Comparison of ENCODE assay signal across 8 cellular contexts in genomic region chr1:225813250-225813964, GRCh38. TPM values are rescaled to one million over a fixed set of nuclear protein-coding genes. Genes with fewer than 3 reads are reported as not detected.
DNase-seq lines count a peak whose midpoint lies in the region; ATAC-seq and TF ChIP-seq lines count a peak whose summit lies in the region.

No MANE protein-coding gene starts in this region.

- DNase-seq in HFFc6 (no peak), fibroblast of the conjunctiva (ENCODE audit: low read depth) (peak; percentile 33), sigmoid colon (peak; percentile 89), MM.1S (no peak)

- H3K4me1 ChIP-seq in sigmoid colon (peaks cover 0 to 80% (median 76%) of the 10 kb centered on the region in 4 donors), MM.1S (ENCODE audit: low read length) (no peaks in the 10 kb centered on the region)

- peak overlapping the region; percentile 88 to 95 (median 88) for H3K27ac ChIP-seq in sigmoid colon
- H3K27ac ChIP-seq in MM.1S (ENCODE audit: low read length): no peak overlapping the region

- H3K36me3 Mint-ChIP-seq in HFFc6 (ENCODE audit: low read depth): no peaks in the 10 kb centered on the region

- ATAC-seq in SK-N-SH treated with all-trans-retinoic acid at 6 μM for 48 hours (no peak), HG03175 (IDR thresholded peaks at IDR 0.05; ENCODE audit: unreplicated experiment) (no peak), HG02763 (IDR thresholded peaks at IDR 0.05; ENCODE audit: unreplicated experiment) (no peak)

- H3K36me3 ChIP-seq in sigmoid colon (no peaks in the 10 kb centered on the region), MM.1S (replicated peaks; ENCODE audit: insufficient read depth, low read length) (no peaks in the 10 kb centered on the region)

- no peaks in the 10 kb centered on the region for H4K20me1 ChIP-seq in MM.1S (ENCODE audit: insufficient read depth, low read length)

- peak overlapping the region; percentile 3; the same call in 1 of the 2 replicates for H3K27ac Mint-ChIP-seq in HFFc6

- H3K4me2 ChIP-seq in MM.1S (ENCODE audit: low read depth, low read length): no peak overlapping the region

- TF ChIP-seq POLR2A in sigmoid colon (IDR thresholded peaks at IDR 0.05): no peak

- H2AFZ ChIP-seq in MM.1S (ENCODE audit: low read length): no peak overlapping the region

- H3K27me3 Mint-ChIP-seq in HFFc6 (ENCODE audit: insufficient read depth): peaks cover 3% of the 10 kb centered on the region; the same call in 1 of the 2 replicates

- TF ChIP-seq EP300 in sigmoid colon (IDR thresholded peaks at IDR 0.05): no peak

- H3K9me3 ChIP-seq in sigmoid colon (no peaks in the 10 kb centered on the region), MM.1S (replicated peaks; ENCODE audit: insufficient read depth, low read length) (no peaks in the 10 kb centered on the region)

- 8 to 56% methylated on average over 10 of the region's 10 CpGs for WGBS in sigmoid colon, 2 donors

- H3K9ac ChIP-seq in MM.1S (ENCODE audit: low read length): no peak overlapping the region

- H3K79me2 ChIP-seq in MM.1S (ENCODE audit: low read length): peaks cover 5% of the 10 kb centered on the region; the same call in 1 of the 2 replicates

- H3K9me2 ChIP-seq in MM.1S (replicated peaks; ENCODE audit: insufficient read depth, low read length): no peaks in the 10 kb centered on the region

- peaks cover 5% of the 10 kb centered on the region; the same call in 1 of the 2 replicates for H3F3A ChIP-seq in MM.1S (ENCODE audit: insufficient read depth, low read length)

- TF ChIP-seq CTCF in HFFc6 (IDR thresholded peaks at IDR 0.05): no peak
- TF ChIP-seq CTCF in sigmoid colon (IDR thresholded peaks at IDR 0.05): no peak
- no peak for TF ChIP-seq CTCF in MM.1S (IDR thresholded peaks at IDR 0.05; ENCODE audit: low read length)

- H3K4me3 ChIP-seq in sigmoid colon: no peak overlapping the region
- H3K4me3 ChIP-seq in MM.1S (ENCODE audit: low read length): no peak overlapping the region

- H3K27me3 ChIP-seq in sigmoid colon (no peaks in the 10 kb centered on the region), MM.1S (replicated peaks; ENCODE audit: insufficient read depth, low read length) (no peaks in the 10 kb centered on the region)

- H3K4me1 Mint-ChIP-seq in HFFc6 (ENCODE audit: low read depth): peaks cover 53% of the 10 kb centered on the region

- intact Hi-C loops in sigmoid colon (cut with DNase I): loop anchor here (5.0 kb wide), 1 partner anchor 69 kb away; the partner anchor contains the start of gene TMEM63A

- H3K4me3 Mint-ChIP-seq in HFFc6: no peak overlapping the region

- H3K9me3 Mint-ChIP-seq in HFFc6: no peaks in the 10 kb centered on the region

TF ChIP-seq in PFSK-1, 5 proteins besides CTCF, POLR2A, EP300 and RAD21:
- no peak for TF ChIP-seq SIN3A (IDR thresholded peaks at IDR 0.05; ENCODE audit: borderline replicate concordance, insufficient read depth, low read length)
- TF ChIP-seq FOXP2 (optimal IDR thresholded peaks at IDR 0.05; ENCODE audit: borderline replicate concordance, extremely low read depth, extremely low read length, insufficient read depth): peak; percentile 59

TF ChIP-seq in SK-N-SH treated with all-trans-retinoic acid at 6 μM for 48 hours, 23 proteins besides CTCF, POLR2A, EP300 and RAD21:
- no peak for TF ChIP-seq PPARA (CRISPR knock-in tag; IDR thresholded peaks at IDR 0.05; ENCODE audit: borderline replicate concordance)
- TF ChIP-seq TOX (CRISPR knock-in tag; IDR thresholded peaks at IDR 0.05; ENCODE audit: borderline replicate concordance): no peak
- no peak for TF ChIP-seq BACH2 (CRISPR knock-in tag; IDR thresholded peaks at IDR 0.05; ENCODE audit: borderline replicate concordance)

RNA-seq across cellular contexts. Expression of gene EPHX1, which starts 3.5 kb away (rescaled TPM):
- total RNA-seq in HFFc6 (2021; fragmentation: NEBNext Ultra II Directional; extraction: Animal tissue kit (Norgen Biotek cat#: 25700)): 10 to 100 TPM; 30.3 to 38.7 (median 34.9) TPM
- 30.1 TPM for polyA plus RNA-seq in PFSK-1 (2012; ENCODE audit: insufficient read length, low read depth)
- total RNA-seq in sigmoid colon: 10 to 100 TPM; 43.6 to 78.9 (median 67.7) TPM
- 10 to 100 TPM in 2 of 3 donors, 1 to 10 TPM in 1; 6.9 to 26.6 (median 14.4) TPM for polyA plus RNA-seq in sigmoid colon

RNA-seq across cellular contexts. Expression of gene SRP9, which starts 35.8 kb away (rescaled TPM):
- 100 to 1,000 TPM; 219 to 277 (median 246) TPM for total RNA-seq in HFFc6 (2021; fragmentation: NEBNext Ultra II Directional; extraction: Animal tissue kit (Norgen Biotek cat#: 25700))
- 172 TPM for polyA plus RNA-seq in PFSK-1 (2012; ENCODE audit: insufficient read length, low read depth)
- 100 to 1,000 TPM; 148 to 270 (median 220) TPM for total RNA-seq in sigmoid colon
- 100 to 1,000 TPM; 262 to 513 (median 358) TPM for polyA plus RNA-seq in sigmoid colon

Comparison
In these comparisons a context has a peak if more than half of its experiments do, and no peak if none do; other contexts are left out.
1. DNase-seq: peak in fibroblast of the conjunctiva (single experiment) and sigmoid colon (single experiment); none in HFFc6 (single experiment) and MM.1S (single experiment).